16 cellular contexts compared by ENCODE assay signal in genomic region chr9:79166005-79166404, GRCh38.
DNase-seq lines count a peak whose midpoint lies in the region; TF ChIP-seq lines count a peak whose summit lies in the region.
"Had no signal": no experiment of that assay in that cellular context is flagged by ENCODE, and none has a peak within 500 bp of the region (broad histone marks: within the 10 kb centered on the region; RNA-seq: fewer than 3 reads in every experiment).

No MANE protein-coding gene starts in this region.

- peaks cover 21% of the 10 kb centered on the region for H3K4me1 Mint-ChIP-seq in type B pancreatic cell (ENCODE audit: unreplicated experiment)

- H3K27me3 Mint-ChIP-seq in type B pancreatic cell: peaks cover 22% of the 10 kb centered on the region

- H3K36me3 Mint-ChIP-seq in type B pancreatic cell: peaks cover 5% of the 10 kb centered on the region

- H3K27ac Mint-ChIP-seq in type B pancreatic cell: peak overlapping the region; percentile 52
- H3K27ac Mint-ChIP-seq: activated T-cell treated with anti-CD3 and anti-CD28 coated beads, Interleukin-2, amount 50 U/mL, for 72 hours had no signal

- DNase-seq in NCI-H748 (lab: John Stamatoyannopoulos, UW; ENCODE audit: unreplicated experiment) (peak; percentile 20), NCI-H748 treated with DMSO at 0.1 percent for 48 hours (lab: John Stamatoyannopoulos, UW) (no peak), RPMI7951 (ENCODE audit: low read depth) (peak; percentile 35), foreskin fibroblast (peak; percentile 38 to 40), type B pancreatic cell (ENCODE audit: extremely low spot score, unreplicated experiment) (no peak), SKM-1 treated with dmso at 0.1 percent for 144 hours (lab: John Stamatoyannopoulos, UW; ENCODE audit: unreplicated experiment) (no peak), activated gamma-delta T cell (lab: John Stamatoyannopoulos, UW) (no peak)
- DNase-seq in stimulated activated CD4-positive, alpha-beta T cell treated with anti-CD3 and anti-CD28 coated beads, Interleukin-4, amount 100 ng/mL, for 24 hours: no peak
- DNase-seq: activated CD4-positive, alpha-beta T cell treated with anti-CD3 and anti-CD28 coated beads, Interleukin-2, amount 50 U/mL, for 1 hour; activated T-cell treated with anti-CD3 and anti-CD28 coated beads, Interleukin-2, amount 50 U/mL, for 72 hours; COR-L47; cortex of kidney; GF-D8; hippocampal formation; NCI-H2171 treated with DMSO at 0.1 percent for 48 hours had no signal

- peak overlapping the region; percentile 42 for H3K4me3 Mint-ChIP-seq in type B pancreatic cell
- H3K4me3 Mint-ChIP-seq: activated T-cell treated with anti-CD3 and anti-CD28 coated beads, Interleukin-2, amount 50 U/mL, for 72 hours had no signal

- H3K9me3 Mint-ChIP-seq in type B pancreatic cell: peaks cover 8% of the 10 kb centered on the region

- H3K4me3 ChIP-seq in foreskin fibroblast (ENCODE audit: low read depth in 1 of 2, low read length in 2 of 2): no peak overlapping the region
- H3K4me3 ChIP-seq: SJSA1 had no signal

- TF ChIP-seq CTCF in foreskin fibroblast (IDR thresholded peaks at IDR 0.05; ENCODE audit: low read depth, low read length): no peak
- TF ChIP-seq CTCF in type B pancreatic cell (conservative IDR thresholded peaks at IDR 0.05): no peak

Comparison
In these comparisons a context has a peak if more than half of its experiments do, and no peak if none do; other contexts are left out.
1. DNase-seq: peak in NCI-H748 (single experiment), RPMI7951 (single experiment) and foreskin fibroblast (2 of 2); none in NCI-H748 treated with DMSO at 0.1 percent for 48 hours (single experiment), type B pancreatic cell (single experiment), SKM-1 treated with dmso at 0.1 percent for 144 hours (single experiment), activated gamma-delta T cell (single experiment) and stimulated activated CD4-positive, alpha-beta T cell treated with anti-CD3 and anti-CD28 coated beads, Interleukin-4, amount 100 ng/mL, for 24 hours (single experiment).